18 cellular contexts compared by ENCODE assay signal in the genomic region with DNA sequence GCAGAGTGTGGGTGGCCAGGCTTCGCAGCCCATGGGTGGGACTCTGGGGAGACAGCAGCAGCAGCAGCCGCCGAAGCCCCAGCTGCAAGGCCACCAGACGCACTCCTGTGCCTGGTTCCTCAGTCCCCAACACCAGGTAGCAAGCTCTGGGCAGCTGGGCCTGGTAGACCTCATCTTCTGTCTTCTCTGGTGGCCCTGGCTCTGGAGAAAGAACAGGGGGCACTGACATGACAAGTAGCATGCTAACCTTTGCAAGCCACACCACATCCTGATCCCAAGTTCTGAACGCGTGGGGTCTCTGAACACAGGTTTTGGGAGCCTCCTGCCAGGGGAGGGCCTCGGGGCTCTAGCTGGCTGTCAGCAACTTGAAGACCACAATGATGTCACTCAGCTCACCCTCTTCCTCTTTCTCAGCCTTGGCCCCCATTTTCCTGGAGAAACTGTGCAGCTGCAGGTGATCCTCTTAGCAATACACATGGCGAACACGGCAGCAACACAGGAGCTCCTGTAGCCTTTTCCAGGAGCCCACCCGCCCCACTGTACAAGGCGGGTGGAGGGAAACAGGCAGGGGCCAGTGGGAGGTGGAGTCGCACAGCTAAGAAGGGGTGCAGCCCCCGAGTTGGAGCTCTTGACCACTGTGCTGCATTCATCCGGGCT. TPM values are rescaled to one million over a fixed set of nuclear protein-coding genes. Genes with fewer than 3 reads are reported as not detected.
DNase-seq lines count a peak whose midpoint lies in the region.
"Had no signal": no experiment of that assay in that cellular context is flagged by ENCODE, and none has a peak within 500 bp of the region (broad histone marks: within the 10 kb centered on the region; RNA-seq: fewer than 3 reads in every experiment).

No MANE protein-coding gene starts in this region.

- peak overlapping the region in 5 of 6 donors; percentile 45 to 90 (median 70) for H3K27ac Mint-ChIP-seq in immature natural killer cell

- no peaks in the 10 kb centered on the region for H3K9me3 ChIP-seq in BLaER1

- no peak overlapping the region for H3K9ac ChIP-seq in BLaER1
- H3K9ac ChIP-seq: GM23248 had no signal

- peaks cover 12 to 23% of the 10 kb centered on the region in 2 donors for H3K4me1 Mint-ChIP-seq in immature natural killer cell

- H3K36me3 ChIP-seq in BLaER1: peaks cover 49% of the 10 kb centered on the region

- no peaks in the 10 kb centered on the region for H3K9me3 Mint-ChIP-seq in immature natural killer cell

- H3K4me1 ChIP-seq in BLaER1: peaks cover 35% of the 10 kb centered on the region

- no peak overlapping the region for H3K4me3 ChIP-seq in BLaER1
- H3K4me3 ChIP-seq: cardiac muscle cell, GM23248 had no signal

- H3K27me3 Mint-ChIP-seq in immature natural killer cell (ENCODE audit: low read depth in 3 of 3): peaks cover under 1 to 5% (median 1%) of the 10 kb centered on the region in 3 donors

- peak overlapping the region; percentile 42 for H3K4me2 ChIP-seq in BLaER1

- no peaks in the 10 kb centered on the region for H4K20me1 ChIP-seq in BLaER1

- intact Hi-C loops in posterior vena cava (cut with DNase I): loop anchor here in 1 of 2 donors (5.0 kb wide), 1 partner anchor 40 kb away; a partner anchor contains a TSS

- DNase-seq in GF-D8 (lab: John Stamatoyannopoulos, UW) (peak; percentile 75), SKM-1 treated with dmso at 0.1 percent for 144 hours (lab: John Stamatoyannopoulos, UW; ENCODE audit: unreplicated experiment) (peak; percentile 29), immature natural killer cell (no peak), DMS114 treated with DMSO at 0.1 percent for 48 hours (lab: John Stamatoyannopoulos, UW; ENCODE audit: unreplicated experiment) (no peak), HuH-7.5 (ENCODE audit: low spot score) (no peak), posterior vena cava (ENCODE audit: low spot score) (no peak), glomerular visceral epithelial cell (ENCODE audit: extremely low spot score) (no peak)
- DNase-seq: activated effector memory CD4-positive, alpha-beta T cell treated with Interleukin-2 at 50 U/mL for 16 hours; Calu3; GM23248; mammary epithelial cell; NCI-H1694 treated with DMSO at 0.1 percent for 48 hours; stimulated activated CD4-positive, alpha-beta T cell treated with anti-CD3 and anti-CD28 coated beads, Interleukin-2, amount 100 ng/mL, for 24 hours; stimulated activated naive CD8-positive, alpha-beta T cell treated with anti-CD3 and anti-CD28 coated beads, Interleukin-15, Interleukin-2, amounts not matched to agents 100 U/mL and 50 U/mL, for 24 hours; WERI-Rb-1 had no signal

- H3K27ac ChIP-seq in BLaER1: peak overlapping the region; percentile 35; the same call in 1 of the 2 replicates
- H3K27ac ChIP-seq: cardiac muscle cell, epithelial cell of prostate, GM23248, WERI-Rb-1 had no signal

- no peak overlapping the region for H3K4me3 Mint-ChIP-seq in immature natural killer cell

- H3K36me3 Mint-ChIP-seq in immature natural killer cell: peaks cover 5 to 16% (median 11%) of the 10 kb centered on the region in 3 donors

- H3K27me3 ChIP-seq in BLaER1: no peaks in the 10 kb centered on the region
- H3K27me3 ChIP-seq: cardiac muscle cell had no signal

RNA-seq across cellular contexts. Expression of a gene that starts 5.8 kb away (rescaled TPM):
- polyA plus RNA-seq in immature natural killer cell: 10 to 100 TPM in 1 of 3 donors, 1 to 10 TPM in 2; 7.3 to 12.0 (median 8.2) TPM
- total RNA-seq in posterior vena cava: 10 to 100 TPM in 1 of 2 donors, 1 to 10 TPM in 1; 6.9 to 12.2 TPM

RNA-seq across cellular contexts. Expression of a gene that starts 10.8 kb away (rescaled TPM):
- polyA plus RNA-seq in immature natural killer cell: 10 to 100 TPM in 2 of 3 donors, 1 to 10 TPM in 1; 5.0 to 30.4 (median 13.9) TPM
- 10 to 100 TPM; 25.6 to 25.9 TPM for total RNA-seq in posterior vena cava

RNA-seq across cellular contexts. Expression of a gene that starts 40.5 kb away (rescaled TPM):
- 10 to 100 TPM in 2 of 3 donors, 1 to 10 TPM in 1; 6.4 to 27.7 (median 11.6) TPM for polyA plus RNA-seq in immature natural killer cell
- total RNA-seq in posterior vena cava: 10 to 100 TPM; 81.7 to 88.1 TPM

RNA-seq across cellular contexts. Expression of a gene that starts 43.7 kb away (rescaled TPM):
- 10 to 100 TPM; 32.0 to 59.7 (median 41.4) TPM for polyA plus RNA-seq in immature natural killer cell
- total RNA-seq in posterior vena cava: 10 to 100 TPM; 78.7 to 95.2 TPM

RNA-seq across cellular contexts. Expression of a gene that starts 44.2 kb away (rescaled TPM):
- under 1 TPM in 1 of 3 donors, not detected in 2; 0.19 TPM for polyA plus RNA-seq in immature natural killer cell
- 1 to 10 TPM; 2.0 to 2.7 TPM for total RNA-seq in posterior vena cava
- total RNA-seq: Calu3, mammary epithelial cell had no signal
- polyA plus RNA-seq: cardiac muscle cell, mammary epithelial cell had no signal

Comparison
In these comparisons a context has a peak if more than half of its experiments do, and no peak if none do; other contexts are left out.
1. DNase-seq: peak in GF-D8 (single experiment) and SKM-1 treated with dmso at 0.1 percent for 144 hours (single experiment); none in immature natural killer cell (0 of 3), DMS114 treated with DMSO at 0.1 percent for 48 hours (single experiment), HuH-7.5 (single experiment), posterior vena cava (single experiment) and glomerular visceral epithelial cell (single experiment).